8 cellular contexts compared by ENCODE assay signal in genomic region chr17:44376124-44376523, GRCh38. TPM values are rescaled to one million over a fixed set of nuclear protein-coding genes. Genes with fewer than 3 reads are reported as not detected.
A peak's percentile ranks its signal among the peaks of the same experiment; 100 is the strongest.
DNase-seq lines count a peak whose midpoint lies in the region; ATAC-seq and TF ChIP-seq lines count a peak whose summit lies in the region.

No MANE protein-coding gene starts in this region.

- TF ChIP-seq CTCF in SU-DHL-6 (IDR thresholded peaks at IDR 0.05; ENCODE audit: insufficient read depth, low read length, poor library complexity, severe bottlenecking) (peak; percentile 34), left ventricle myocardium inferior (IDR thresholded peaks at IDR 0.05; ENCODE audit: borderline replicate concordance) (peak; percentile 50), upper lobe of left lung (IDR thresholded peaks at IDR 0.05) (peak in 4 of 6 experiments; percentile 9 to 32 (median 20)), omental fat pad (IDR thresholded peaks at IDR 0.05) (no peak)

- peak; percentile 75 for DNase-seq in Right ventricle myocardium inferior (ENCODE audit: missing footprints)
- no peak for DNase-seq in cardiac septum (ENCODE audit: low spot score)
- DNase-seq in left ventricle myocardium inferior = peak; percentile 56
- DNase-seq in upper lobe of left lung = peak in 1 of 2 donors; percentile 76
- DNase-seq in DMS79 (lab: John Stamatoyannopoulos, UW) = no peak
- DNase-seq in DMS153 treated with DMSO at 0.1 percent for 48 hours (lab: John Stamatoyannopoulos, UW; ENCODE audit: unreplicated experiment) = no peak
- DNase-seq in omental fat pad (ENCODE audit: low spot score) = no peak

- intact Hi-C loops in Right ventricle myocardium inferior (cut with DNase I) = no loop called here
- intact Hi-C loops in cardiac septum (cut with DNase I) = no loop called here
- intact Hi-C loops in left ventricle myocardium inferior (cut with micrococcal nuclease) = no loop called here

- H3K27me3 ChIP-seq in SU-DHL-6 (ENCODE audit: low read length) = no peaks in the 10 kb centered on the region
- H3K27me3 ChIP-seq in left ventricle myocardium inferior (ENCODE audit: low read depth) = peaks cover 8% of the 10 kb centered on the region
- no peaks in the 10 kb centered on the region for H3K27me3 ChIP-seq in upper lobe of left lung

- H3K4me1 ChIP-seq in left ventricle myocardium inferior (peaks cover 13% of the 10 kb centered on the region), upper lobe of left lung (peaks cover 2 to 22% (median 10%) of the 10 kb centered on the region in 4 donors)

- H3K27ac ChIP-seq in SU-DHL-6 (ENCODE audit: low read depth, low read length) = no peak overlapping the region
- H3K27ac ChIP-seq in left ventricle myocardium inferior (replicated peaks) = no peak overlapping the region
- no peak overlapping the region for H3K27ac ChIP-seq in upper lobe of left lung

- H4K20me1 ChIP-seq in SU-DHL-6 (ENCODE audit: low read depth, low read length) = no peaks in the 10 kb centered on the region

- no peaks in the 10 kb centered on the region for H3K79me2 ChIP-seq in SU-DHL-6 (ENCODE audit: insufficient read depth, low read length)

- H3K36me3 ChIP-seq in SU-DHL-6 (ENCODE audit: low read length) = no peaks in the 10 kb centered on the region
- no peaks in the 10 kb centered on the region for H3K36me3 ChIP-seq in left ventricle myocardium inferior
- no peaks in the 10 kb centered on the region for H3K36me3 ChIP-seq in upper lobe of left lung

- H3K9me3 ChIP-seq in SU-DHL-6 (ENCODE audit: insufficient read depth, low read length) = no peaks in the 10 kb centered on the region
- no peaks in the 10 kb centered on the region for H3K9me3 ChIP-seq in left ventricle myocardium inferior (replicated peaks)
- no peaks in the 10 kb centered on the region for H3K9me3 ChIP-seq in upper lobe of left lung

- no peak for TF ChIP-seq EP300 in upper lobe of left lung (IDR thresholded peaks at IDR 0.05)

- TF ChIP-seq POLR2A in upper lobe of left lung (IDR thresholded peaks at IDR 0.05) = no peak

- H3F3A ChIP-seq in SU-DHL-6 (ENCODE audit: insufficient read depth) = no peaks in the 10 kb centered on the region

- no peak overlapping the region for H3K4me2 ChIP-seq in SU-DHL-6 (ENCODE audit: low read depth, low read length, poor library complexity, severe bottlenecking)

- H3K4me3 ChIP-seq in SU-DHL-6 (ENCODE audit: insufficient read depth, low read length, poor library complexity, severe bottlenecking) (no peak overlapping the region), left ventricle myocardium inferior (no peak overlapping the region), upper lobe of left lung (no peak overlapping the region)

- H3K9ac ChIP-seq in SU-DHL-6 (ENCODE audit: low read length) = no peak overlapping the region

- H3K9me2 ChIP-seq in SU-DHL-6 (replicated peaks; ENCODE audit: insufficient read depth, low read length) = no peaks in the 10 kb centered on the region

- H2AFZ ChIP-seq in SU-DHL-6 (ENCODE audit: low read depth, low read length, severe bottlenecking) = no peak overlapping the region

- 26% methylated on average over 4 to 5 of the region's 5 CpGs for WGBS in upper lobe of left lung, 2 donors

- ATAC-seq in Right ventricle myocardium inferior = peak; percentile 68
- peak; percentile 27 to 34 for ATAC-seq in upper lobe of left lung (ENCODE audit: low FRiP score in 2 of 2)
- no peak for ATAC-seq in omental fat pad (ENCODE audit: low FRiP score)

RNA-seq across cellular contexts. Expression of gene FAM171A2, which starts 12.5 kb away (rescaled TPM):
- 0.70 TPM for total RNA-seq in Right ventricle myocardium inferior
- total RNA-seq in cardiac septum = 0.62 TPM
- 0.55 TPM for total RNA-seq in left ventricle myocardium inferior
- total RNA-seq in upper lobe of left lung = 1 to 10 TPM in 2 of 6 donors, under 1 TPM in 3, not detected in 1; 0.61 to 4.6 (median 0.98) TPM
- total RNA-seq in omental fat pad = 1 to 10 TPM in 1 of 4 donors, under 1 TPM in 3; 0.56 to 3.5 (median 0.95) TPM

RNA-seq across cellular contexts. Expression of gene ITGA2B, which starts 13.3 kb away (rescaled TPM):
- total RNA-seq in Right ventricle myocardium inferior (0.78 TPM), cardiac septum (1.7 TPM), left ventricle myocardium inferior (0.91 TPM), upper lobe of left lung (10 to 100 TPM in 3 of 6 donors, 1 to 10 TPM in 3; 3.0 to 18.1 (median 7.5) TPM), omental fat pad (1 to 10 TPM in 2 of 4 donors, under 1 TPM in 2; 0.72 to 1.6 (median 1.0) TPM)

RNA-seq across cellular contexts. Expression of gene GRN, which starts 31.0 kb away (rescaled TPM):
- total RNA-seq in Right ventricle myocardium inferior (150 TPM), cardiac septum (130 TPM), left ventricle myocardium inferior (160 TPM), upper lobe of left lung (1,000 to 10,000 TPM in 4 of 6 donors, 100 to 1,000 TPM in 2; 439 to 1,887 (median 1,220) TPM), omental fat pad (100 to 1,000 TPM; 275 to 379 (median 316) TPM)

RNA-seq across cellular contexts. Expression of gene SLC25A39, which starts 51.5 kb away (rescaled TPM):
- total RNA-seq in Right ventricle myocardium inferior (50.6 TPM), cardiac septum (53.4 TPM), left ventricle myocardium inferior (46.7 TPM), upper lobe of left lung (100 to 1,000 TPM in 3 of 6 donors, 10 to 100 TPM in 3; 56.8 to 144 (median 98.6) TPM), omental fat pad (10 to 100 TPM; 46.0 to 75.7 (median 60.7) TPM)

Comparison
In these comparisons a context has a peak if more than half of its experiments do, and no peak if none do; other contexts are left out.
1. DNase-seq: peak in Right ventricle myocardium inferior (single experiment) and left ventricle myocardium inferior (single experiment); none in cardiac septum (single experiment), DMS79 (single experiment), DMS153 treated with DMSO at 0.1 percent for 48 hours (single experiment) and omental fat pad (single experiment).
2. CTCF ChIP-seq: peak in SU-DHL-6 (single experiment), left ventricle myocardium inferior (single experiment) and upper lobe of left lung (4 of 6); none in omental fat pad (0 of 3).